1 cellular context compared by ENCODE assay signal in genomic region chr20:3172933-3173581, GRCh38.
TF ChIP-seq lines count a peak whose summit lies in the region.

LZTS3 (minus strand) TSS chr20:3173549; CDS start chr20:3167163, 6,386 bp downstream.

TF ChIP-seq in neural cell, 6 proteins besides CTCF, POLR2A, EP300 and RAD21 (continued from another document):
- TF ChIP-seq, protein P1, sequence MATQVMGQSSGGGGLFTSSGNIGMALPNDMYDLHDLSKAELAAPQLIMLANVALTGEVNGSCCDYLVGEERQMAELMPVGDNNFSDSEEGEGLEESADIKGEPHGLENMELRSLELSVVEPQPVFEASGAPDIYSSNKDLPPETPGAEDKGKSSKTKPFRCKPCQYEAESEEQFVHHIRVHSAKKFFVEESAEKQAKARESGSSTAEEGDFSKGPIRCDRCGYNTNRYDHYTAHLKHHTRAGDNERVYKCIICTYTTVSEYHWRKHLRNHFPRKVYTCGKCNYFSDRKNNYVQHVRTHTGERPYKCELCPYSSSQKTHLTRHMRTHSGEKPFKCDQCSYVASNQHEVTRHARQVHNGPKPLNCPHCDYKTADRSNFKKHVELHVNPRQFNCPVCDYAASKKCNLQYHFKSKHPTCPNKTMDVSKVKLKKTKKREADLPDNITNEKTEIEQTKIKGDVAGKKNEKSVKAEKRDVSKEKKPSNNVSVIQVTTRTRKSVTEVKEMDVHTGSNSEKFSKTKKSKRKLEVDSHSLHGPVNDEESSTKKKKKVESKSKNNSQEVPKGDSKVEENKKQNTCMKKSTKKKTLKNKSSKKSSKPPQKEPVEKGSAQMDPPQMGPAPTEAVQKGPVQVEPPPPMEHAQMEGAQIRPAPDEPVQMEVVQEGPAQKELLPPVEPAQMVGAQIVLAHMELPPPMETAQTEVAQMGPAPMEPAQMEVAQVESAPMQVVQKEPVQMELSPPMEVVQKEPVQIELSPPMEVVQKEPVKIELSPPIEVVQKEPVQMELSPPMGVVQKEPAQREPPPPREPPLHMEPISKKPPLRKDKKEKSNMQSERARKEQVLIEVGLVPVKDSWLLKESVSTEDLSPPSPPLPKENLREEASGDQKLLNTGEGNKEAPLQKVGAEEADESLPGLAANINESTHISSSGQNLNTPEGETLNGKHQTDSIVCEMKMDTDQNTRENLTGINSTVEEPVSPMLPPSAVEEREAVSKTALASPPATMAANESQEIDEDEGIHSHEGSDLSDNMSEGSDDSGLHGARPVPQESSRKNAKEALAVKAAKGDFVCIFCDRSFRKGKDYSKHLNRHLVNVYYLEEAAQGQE (IDR thresholded peaks at IDR 0.05; ENCODE audit: borderline replicate concordance): peak; percentile 60
- TF ChIP-seq TAF1 (IDR thresholded peaks at IDR 0.05; ENCODE audit: low read depth) (peak; percentile 12), EZH2 (IDR thresholded peaks at IDR 0.05; ENCODE audit: borderline replicate concordance, insufficient read depth, low read length, poor library complexity, severe bottlenecking) (no peak)
